In genomic region chr2:169258045-169258601, GRCh38 we compare ENCODE assay signal across 14 cellular contexts.
"Had no signal": no experiment of that assay in that cellular context is flagged by ENCODE, and none has a peak within 500 bp of the region (broad histone marks: within the 10 kb centered on the region; RNA-seq: fewer than 3 reads in every experiment).

No MANE protein-coding gene starts in this region.

- ATAC-seq: activated CD8-positive, alpha-beta T cell treated with anti-CD3 and anti-CD28 coated beads, Interleukin-2, amount 10 ng/mL, durations not matched to agents 7 days and 5 days; activated naive CD8-positive, alpha-beta T cell treated with anti-CD3 and anti-CD28 coated beads, Interleukin-2, amount 50 U/mL, for 24 hours; natural killer cell; right cardiac atrium had no signal

- H3K36me3 Mint-ChIP-seq: natural killer cell had no signal

- H3K9me3 ChIP-seq: thyroid gland had no signal

- H3K4me3 Mint-ChIP-seq: activated CD8-positive, alpha-beta T cell treated with anti-CD3 and anti-CD28 coated beads, Interleukin-2, amount 10 ng/mL, durations not matched to agents 7 days and 5 days; activated naive CD8-positive, alpha-beta T cell treated with anti-CD3 and anti-CD28 coated beads, Interleukin-2, amount 50 U/mL, for 24 hours; activated T-helper 1 cell treated with anti-CD3 and anti-CD28 coated beads, Interleukin-12 subunit alpha, Interleukin-12 subunit beta, Interleukin-2, Interleukin-4 antibody, amounts not matched to agents 30 ng/mL and 10 ng/mL and 1 ng/mL, durations not matched to agents 14 hours and 24 hours and 36 hours; central memory CD8-positive, alpha-beta T cell; natural killer cell had no signal

- H3K4me1 Mint-ChIP-seq: activated naive CD8-positive, alpha-beta T cell treated with anti-CD3 and anti-CD28 coated beads, Interleukin-2, amount 50 U/mL, for 24 hours; central memory CD8-positive, alpha-beta T cell; natural killer cell had no signal

- H3K4me2 ChIP-seq: smooth muscle cell had no signal

- H3K27me3 ChIP-seq: thyroid gland had no signal

- H3K27ac Mint-ChIP-seq: activated CD8-positive, alpha-beta T cell treated with anti-CD3 and anti-CD28 coated beads, Interleukin-2, amount 10 ng/mL, durations not matched to agents 7 days and 5 days; activated naive CD8-positive, alpha-beta T cell treated with anti-CD3 and anti-CD28 coated beads, Interleukin-2, amount 50 U/mL, for 24 hours; activated T-helper 1 cell treated with anti-CD3 and anti-CD28 coated beads, Interleukin-12 subunit alpha, Interleukin-12 subunit beta, Interleukin-2, Interleukin-4 antibody, amounts not matched to agents 30 ng/mL and 10 ng/mL and 1 ng/mL, durations not matched to agents 14 hours and 24 hours and 36 hours; natural killer cell had no signal

- H3K4me3 ChIP-seq: smooth muscle cell, thyroid gland had no signal

- H3K9me3 Mint-ChIP-seq: activated naive CD8-positive, alpha-beta T cell treated with anti-CD3 and anti-CD28 coated beads, Interleukin-2, amount 50 U/mL, for 24 hours; activated T-helper 1 cell treated with anti-CD3 and anti-CD28 coated beads, Interleukin-12 subunit alpha, Interleukin-12 subunit beta, Interleukin-2, Interleukin-4 antibody, amounts not matched to agents 30 ng/mL and 10 ng/mL and 1 ng/mL, durations not matched to agents 14 hours and 24 hours and 36 hours; central memory CD8-positive, alpha-beta T cell had no signal

- DNase-seq: activated CD4-positive, alpha-beta T cell treated with anti-CD3 and anti-CD28 coated beads for 4 hours; activated CD8-positive, alpha-beta T cell treated with anti-CD3 and anti-CD28 coated beads, Interleukin-2, amount 10 ng/mL, durations not matched to agents 7 days and 5 days; activated naive CD4-positive, alpha-beta T cell treated with Interleukin-2 at 50 U/mL for 16 hours; activated naive CD8-positive, alpha-beta T cell treated with anti-CD3 and anti-CD28 coated beads, Interleukin-2, amount 50 U/mL, for 24 hours; effector memory CD4-positive, alpha-beta T cell; hypothalamus; left cardiac atrium; natural killer cell; right cardiac atrium; T-helper 9 cell had no signal

- H3K36me3 ChIP-seq: thyroid gland had no signal
